In the genomic region with DNA sequence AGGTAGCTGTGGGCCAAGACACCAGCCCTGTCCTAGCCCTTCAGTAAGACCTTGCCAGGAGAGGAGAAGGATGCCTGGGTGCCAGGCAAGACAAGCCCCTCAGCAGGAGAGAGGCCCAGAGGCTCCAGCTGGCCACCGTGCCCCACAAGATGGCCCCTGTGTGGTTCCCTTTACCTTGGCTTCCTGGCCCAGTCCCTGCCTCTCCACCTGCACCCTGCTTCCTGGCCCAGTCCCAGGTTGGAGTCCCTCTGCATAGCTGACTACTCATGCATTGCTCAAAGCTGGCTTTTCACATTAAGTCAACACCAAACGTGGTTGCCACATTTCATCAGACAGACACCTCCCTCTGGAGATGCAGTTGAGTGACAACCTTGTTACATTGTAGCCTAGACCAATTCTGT, we compare ENCODE assay signal across 1 cellular context.
TF ChIP-seq lines count a peak whose summit lies in the region.

No MANE protein-coding gene starts in this region.

TF ChIP-seq in SK-N-SH, 30 proteins besides CTCF, POLR2A, EP300 and RAD21 (continued from another document):
- TF ChIP-seq, protein P1, sequence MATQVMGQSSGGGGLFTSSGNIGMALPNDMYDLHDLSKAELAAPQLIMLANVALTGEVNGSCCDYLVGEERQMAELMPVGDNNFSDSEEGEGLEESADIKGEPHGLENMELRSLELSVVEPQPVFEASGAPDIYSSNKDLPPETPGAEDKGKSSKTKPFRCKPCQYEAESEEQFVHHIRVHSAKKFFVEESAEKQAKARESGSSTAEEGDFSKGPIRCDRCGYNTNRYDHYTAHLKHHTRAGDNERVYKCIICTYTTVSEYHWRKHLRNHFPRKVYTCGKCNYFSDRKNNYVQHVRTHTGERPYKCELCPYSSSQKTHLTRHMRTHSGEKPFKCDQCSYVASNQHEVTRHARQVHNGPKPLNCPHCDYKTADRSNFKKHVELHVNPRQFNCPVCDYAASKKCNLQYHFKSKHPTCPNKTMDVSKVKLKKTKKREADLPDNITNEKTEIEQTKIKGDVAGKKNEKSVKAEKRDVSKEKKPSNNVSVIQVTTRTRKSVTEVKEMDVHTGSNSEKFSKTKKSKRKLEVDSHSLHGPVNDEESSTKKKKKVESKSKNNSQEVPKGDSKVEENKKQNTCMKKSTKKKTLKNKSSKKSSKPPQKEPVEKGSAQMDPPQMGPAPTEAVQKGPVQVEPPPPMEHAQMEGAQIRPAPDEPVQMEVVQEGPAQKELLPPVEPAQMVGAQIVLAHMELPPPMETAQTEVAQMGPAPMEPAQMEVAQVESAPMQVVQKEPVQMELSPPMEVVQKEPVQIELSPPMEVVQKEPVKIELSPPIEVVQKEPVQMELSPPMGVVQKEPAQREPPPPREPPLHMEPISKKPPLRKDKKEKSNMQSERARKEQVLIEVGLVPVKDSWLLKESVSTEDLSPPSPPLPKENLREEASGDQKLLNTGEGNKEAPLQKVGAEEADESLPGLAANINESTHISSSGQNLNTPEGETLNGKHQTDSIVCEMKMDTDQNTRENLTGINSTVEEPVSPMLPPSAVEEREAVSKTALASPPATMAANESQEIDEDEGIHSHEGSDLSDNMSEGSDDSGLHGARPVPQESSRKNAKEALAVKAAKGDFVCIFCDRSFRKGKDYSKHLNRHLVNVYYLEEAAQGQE (IDR thresholded peaks at IDR 0.05; ENCODE audit: low read depth, low read length), result no peak
TF ChIP-seq in SK-N-SH: peak in this region for 0.
